Comparison of ENCODE assay signal across 20 cellular contexts in genomic region chr6:24004062-24004461, GRCh38.
DNase-seq lines count a peak whose midpoint lies in the region; ATAC-seq, FAIRE-seq and TF ChIP-seq lines count a peak whose summit lies in the region.
"Had no signal": no experiment of that assay in that cellular context is flagged by ENCODE, and none has a peak within 500 bp of the region (broad histone marks: within the 10 kb centered on the region; RNA-seq: fewer than 3 reads in every experiment).

No MANE protein-coding gene starts in this region.

- peak; percentile 89 for DNase-seq in MCF 10A (ENCODE audit: unreplicated experiment)
- DNase-seq in breast epithelium (ENCODE audit: low spot score in 2 of 2), result no peak
- DNase-seq in astrocyte (ENCODE audit: low read depth), result peak; percentile 93
- peak; percentile 67 for DNase-seq in foreskin melanocyte
- peak; percentile 6 for DNase-seq in thoracic aorta (ENCODE audit: low spot score)
- DNase-seq in osteocyte (ENCODE audit: extremely low spot score, unreplicated experiment), result no peak
- DNase-seq: activated CD4-positive, alpha-beta T cell treated with anti-CD3 and anti-CD28 coated beads, Interleukin-2, amount 50 U/mL, for 48 hours; Caco-2; HCEC 1CT; Kasumi-1; left colon; NCI-H187 treated with DMSO at 0.1 percent for 48 hours; NCI-H774; SHP77; stimulated activated naive CD8-positive, alpha-beta T cell treated with anti-CD3 and anti-CD28 coated beads, Interleukin-15, amount 100 ng/mL, for 72 hours had no signal

- H3K79me2 ChIP-seq in astrocyte (ENCODE audit: insufficient read depth, low read length), result no peaks in the 10 kb centered on the region

- no peak for TF ChIP-seq CTCF in MCF 10A (IDR thresholded peaks at IDR 0.05; ENCODE audit: unreplicated experiment)
- no peak for TF ChIP-seq CTCF in breast epithelium (IDR thresholded peaks at IDR 0.05)
- TF ChIP-seq CTCF in astrocyte (IDR thresholded peaks at IDR 0.05; ENCODE audit: insufficient read depth, low read depth, low read length), result no peak
- TF ChIP-seq CTCF in thoracic aorta (IDR thresholded peaks at IDR 0.05), result no peak
- TF ChIP-seq CTCF in osteocyte (IDR thresholded peaks at IDR 0.05), result no peak

- H3K27ac Mint-ChIP-seq in MCF 10A (ENCODE audit: low read depth, unreplicated experiment), result no peak overlapping the region
- no peak overlapping the region for H3K27ac Mint-ChIP-seq in astrocyte (ENCODE audit: unreplicated experiment)
- no peak overlapping the region for H3K27ac Mint-ChIP-seq in osteocyte (ENCODE audit: unreplicated experiment)
- H3K27ac Mint-ChIP-seq: nephron; stimulated activated naive CD8-positive, alpha-beta T cell treated with anti-CD3 and anti-CD28 coated beads, Interleukin-15, amount 100 ng/mL, for 72 hours had no signal

- H3K27me3 Mint-ChIP-seq in MCF 10A (ENCODE audit: insufficient read depth, unreplicated experiment) (no peaks in the 10 kb centered on the region), astrocyte (ENCODE audit: low read depth, unreplicated experiment) (peaks cover under 1% of the 10 kb centered on the region), osteocyte (ENCODE audit: unreplicated experiment) (no peaks in the 10 kb centered on the region)
- H3K27me3 Mint-ChIP-seq: stimulated activated naive CD8-positive, alpha-beta T cell treated with anti-CD3 and anti-CD28 coated beads, Interleukin-15, amount 100 ng/mL, for 72 hours had no signal

- H3K27ac ChIP-seq in breast epithelium, result no peak overlapping the region
- peak overlapping the region; percentile 72 for H3K27ac ChIP-seq in astrocyte (ENCODE audit: low read depth, low read length)
- peak overlapping the region; percentile 82 to 88 for H3K27ac ChIP-seq in thoracic aorta

- H2AFZ ChIP-seq in astrocyte (ENCODE audit: low read depth, low read length), result no peak overlapping the region

- POLR2A ChIA-PET in MCF 10A (lab: Yijun Ruan, JAX), result no interaction called here

- H4K20me1 ChIP-seq in astrocyte (ENCODE audit: insufficient read depth, low read length), result no peaks in the 10 kb centered on the region

- intact Hi-C loops in MCF 10A (cut with micrococcal nuclease) (no loop called here), breast epithelium (cut with DNase I; ENCODE audit: low total_unique reads) (loop anchor here (5.0 kb wide), 1 partner anchor 972 kb away; no protein-coding TSS in a partner anchor)

- BruUV-seq in MCF 10A (replicated peaks; lab: Mats Ljungman, UMichigan), result no TSS peak

- H3K9ac ChIP-seq in astrocyte (ENCODE audit: low read length), result peak overlapping the region; percentile 42

- H3K4me3 ChIP-seq in breast epithelium (no peak overlapping the region), astrocyte (ENCODE audit: insufficient read depth, low read depth, low read length) (no peak overlapping the region), thoracic aorta (peak overlapping the region; percentile 8)

- H3K9me3 ChIP-seq in breast epithelium (no peaks in the 10 kb centered on the region), astrocyte (ENCODE audit: insufficient read depth, low read depth, low read length) (no peaks in the 10 kb centered on the region), thoracic aorta (no peaks in the 10 kb centered on the region)
- H3K9me3 ChIP-seq: Caco-2 had no signal

- H3K36me3 ChIP-seq in breast epithelium (no peaks in the 10 kb centered on the region), astrocyte (ENCODE audit: insufficient read depth, low read length) (no peaks in the 10 kb centered on the region), thoracic aorta (no peaks in the 10 kb centered on the region)

- H3K36me3 Mint-ChIP-seq in MCF 10A (ENCODE audit: insufficient read depth, unreplicated experiment) (no peaks in the 10 kb centered on the region), astrocyte (ENCODE audit: low read depth, unreplicated experiment) (no peaks in the 10 kb centered on the region), osteocyte (ENCODE audit: unreplicated experiment) (no peaks in the 10 kb centered on the region)

- H3K4me1 Mint-ChIP-seq in MCF 10A (ENCODE audit: insufficient read depth, unreplicated experiment), result peaks cover 11% of the 10 kb centered on the region
- peaks cover 11% of the 10 kb centered on the region for H3K4me1 Mint-ChIP-seq in astrocyte (ENCODE audit: low read depth, unreplicated experiment)
- H3K4me1 Mint-ChIP-seq in osteocyte (ENCODE audit: unreplicated experiment), result no peaks in the 10 kb centered on the region
- H3K4me1 Mint-ChIP-seq: nephron; stimulated activated naive CD8-positive, alpha-beta T cell treated with anti-CD3 and anti-CD28 coated beads, Interleukin-15, amount 100 ng/mL, for 72 hours had no signal

- H3K27me3 ChIP-seq in breast epithelium, result no peaks in the 10 kb centered on the region
- H3K27me3 ChIP-seq in astrocyte (ENCODE audit: insufficient read depth, low read length), result no peaks in the 10 kb centered on the region
- no peaks in the 10 kb centered on the region for H3K27me3 ChIP-seq in thoracic aorta (replicated peaks; ENCODE audit: insufficient read depth)

- CTCF ChIA-PET in MCF 10A (lab: Yijun Ruan, JAX), result no interaction called here

- TF ChIP-seq POLR2A in breast epithelium (IDR thresholded peaks at IDR 0.05), result no peak

- FAIRE-seq in astrocyte (lab: Jason Lieb, UNC), result peak; percentile 32
- FAIRE-seq: A204.1, TTC549 had no signal

- H3K9me3 Mint-ChIP-seq in MCF 10A (ENCODE audit: unreplicated experiment) (no peaks in the 10 kb centered on the region), astrocyte (ENCODE audit: unreplicated experiment) (no peaks in the 10 kb centered on the region), osteocyte (ENCODE audit: unreplicated experiment) (no peaks in the 10 kb centered on the region)
- H3K9me3 Mint-ChIP-seq: nephron; stimulated activated naive CD8-positive, alpha-beta T cell treated with anti-CD3 and anti-CD28 coated beads, Interleukin-15, amount 100 ng/mL, for 72 hours had no signal

- H3K4me3 Mint-ChIP-seq in MCF 10A (ENCODE audit: unreplicated experiment) (no peak overlapping the region), astrocyte (ENCODE audit: unreplicated experiment) (no peak overlapping the region), osteocyte (ENCODE audit: unreplicated experiment) (no peak overlapping the region)
- H3K4me3 Mint-ChIP-seq: nephron; stimulated activated naive CD8-positive, alpha-beta T cell treated with anti-CD3 and anti-CD28 coated beads, Interleukin-15, amount 100 ng/mL, for 72 hours had no signal

- peak overlapping the region; percentile 23 for H3K4me2 ChIP-seq in astrocyte (ENCODE audit: low read length)

- H3K4me1 ChIP-seq in breast epithelium (no peaks in the 10 kb centered on the region), astrocyte (ENCODE audit: insufficient read depth, low read length) (peaks cover 13% of the 10 kb centered on the region), thoracic aorta (ENCODE audit: control insufficient read depth in 1 of 2, low read depth in 2 of 2) (peaks cover 11 to 19% of the 10 kb centered on the region in 2 donors)
- H3K4me1 ChIP-seq: Caco-2 had no signal

- ATAC-seq in thoracic aorta (ENCODE audit: insufficient number of reproducible peaks, low FRiP score, low read depth) (peak; percentile 97), GM21515 (IDR thresholded peaks at IDR 0.05; ENCODE audit: unreplicated experiment) (no peak), GM19395 (IDR thresholded peaks at IDR 0.05; ENCODE audit: unreplicated experiment) (no peak)
- ATAC-seq: left colon; stimulated activated naive CD8-positive, alpha-beta T cell treated with anti-CD3 and anti-CD28 coated beads, Interleukin-15, amount 100 ng/mL, for 72 hours had no signal

Comparison
In these comparisons a context has a peak if more than half of its experiments do, and no peak if none do; other contexts are left out.
1. DNase-seq: peak in MCF 10A (single experiment), astrocyte (single experiment), foreskin melanocyte (single experiment) and thoracic aorta (single experiment); none in breast epithelium (0 of 2) and osteocyte (single experiment).
2. H3K27ac ChIP-seq: peak in astrocyte (single experiment) and thoracic aorta (2 of 2); none in breast epithelium (0 of 2).